ENCODE assay signal across 16 cellular contexts in genomic region chr5:107485184-107485583, GRCh38.
DNase-seq lines count a peak whose midpoint lies in the region; ATAC-seq and TF ChIP-seq lines count a peak whose summit lies in the region.
"Had no signal": no experiment of that assay in that cellular context is flagged by ENCODE, and none has a peak within 500 bp of the region (broad histone marks: within the 10 kb centered on the region; RNA-seq: fewer than 3 reads in every experiment).

No MANE protein-coding gene starts in this region.

- no peaks in the 10 kb centered on the region for H3K36me3 ChIP-seq in Caco-2 (ENCODE audit: control insufficient read depth, insufficient read depth, low read length)
- H3K36me3 ChIP-seq: BLaER1, cardiac muscle cell had no signal

- POLR2A ChIA-PET in Caco-2 (lab: Charles Lee) = no interaction called here
- POLR2A ChIA-PET in activated CD8-positive, alpha-beta T cell treated with anti-CD3 and anti-CD28 coated beads, Interleukin-2, amount 10 ng/mL, durations not matched to agents 7 days and 5 days (lab: Charles Lee) = no interaction called here

- H3K27me3 ChIP-seq in Caco-2 (replicated peaks; ENCODE audit: control insufficient read depth, insufficient read depth, low read length) = no peaks in the 10 kb centered on the region
- H3K27me3 ChIP-seq: BLaER1, cardiac muscle cell had no signal

- intact Hi-C loops in Caco-2 (cut with micrococcal nuclease; ENCODE audit: unreplicated experiment) = no loop called here

- no peaks in the 10 kb centered on the region for H3K4me1 ChIP-seq in Caco-2
- H3K4me1 ChIP-seq: BLaER1 had no signal

- DNase-seq in NAMALWA (ENCODE audit: low spot score) = peak; percentile 38
- no peak for DNase-seq in Caco-2
- DNase-seq in activated CD8-positive, alpha-beta T cell treated with anti-CD3 and anti-CD28 coated beads, Interleukin-2, amount 10 ng/mL, durations not matched to agents 7 days and 5 days = no peak
- DNase-seq in dedifferentiated amniotic fluid mesenchymal stem cell (ENCODE audit: extremely low spot score) = no peak
- DNase-seq in LoVo (ENCODE audit: low spot score) = no peak
- DNase-seq: activated CD4-positive, alpha-beta T cell treated with anti-CD3 and anti-CD28 coated beads, Interleukin-2, amount 50 U/mL, for 1 hour; erythroblast; mesenchymal stem cell; NCI-H2081 had no signal

- H3K9me3 ChIP-seq in Caco-2 = no peaks in the 10 kb centered on the region
- H3K9me3 ChIP-seq: BLaER1 had no signal

- no peak overlapping the region for H3K4me3 ChIP-seq in Caco-2 (ENCODE audit: low read depth, low read length)
- H3K4me3 ChIP-seq: BLaER1, cardiac muscle cell, K562 had no signal

- H3K4me3 Mint-ChIP-seq in Caco-2 (ENCODE audit: unreplicated experiment) = no peak overlapping the region
- H3K4me3 Mint-ChIP-seq in activated CD8-positive, alpha-beta T cell treated with anti-CD3 and anti-CD28 coated beads, Interleukin-2, amount 10 ng/mL, durations not matched to agents 7 days and 5 days = no peak overlapping the region
- H3K4me3 Mint-ChIP-seq: stimulated activated memory B cell treated with anti-CD40 and anti-IgM and Interleukin-4, amounts not matched to agents 10 μg/mL and 1 μg/mL and 100 μg/mL, for 72 hours had no signal

- ATAC-seq in GM18519 (IDR thresholded peaks at IDR 0.05; ENCODE audit: low FRiP score, unreplicated experiment) (peak; percentile 47), GM21447 (IDR thresholded peaks at IDR 0.05; ENCODE audit: unreplicated experiment) (peak; percentile 65), HG03025 (IDR thresholded peaks at IDR 0.05; ENCODE audit: low FRiP score, unreplicated experiment) (peak; percentile 64)
- ATAC-seq in activated CD8-positive, alpha-beta T cell treated with anti-CD3 and anti-CD28 coated beads, Interleukin-2, amount 10 ng/mL, durations not matched to agents 7 days and 5 days = no peak
- ATAC-seq: K562; stimulated activated memory B cell treated with anti-CD40 and anti-IgM and Interleukin-4, amounts not matched to agents 10 μg/mL and 1 μg/mL and 100 μg/mL, for 72 hours had no signal

- TF ChIP-seq CTCF in Caco-2 (IDR thresholded peaks at IDR 0.05; ENCODE audit: insufficient read depth in 1 of 2, low read depth in 1 of 2, low read length in 1 of 2, severe bottlenecking in 1 of 2, unreplicated experiment in 1 of 2) = no peak

- CTCF ChIA-PET in Caco-2 (lab: Charles Lee) = no interaction called here
- CTCF ChIA-PET in activated CD8-positive, alpha-beta T cell treated with anti-CD3 and anti-CD28 coated beads, Interleukin-2, amount 10 ng/mL, durations not matched to agents 7 days and 5 days (lab: Charles Lee) = no interaction called here

- no peaks in the 10 kb centered on the region for H3K36me3 Mint-ChIP-seq in Caco-2 (ENCODE audit: insufficient read depth, unreplicated experiment)
- H3K36me3 Mint-ChIP-seq in activated CD8-positive, alpha-beta T cell treated with anti-CD3 and anti-CD28 coated beads, Interleukin-2, amount 10 ng/mL, durations not matched to agents 7 days and 5 days (ENCODE audit: low read depth) = peaks cover 6% of the 10 kb centered on the region
- H3K36me3 Mint-ChIP-seq: stimulated activated memory B cell treated with anti-CD40 and anti-IgM and Interleukin-4, amounts not matched to agents 10 μg/mL and 1 μg/mL and 100 μg/mL, for 72 hours had no signal

- H3K27me3 Mint-ChIP-seq in Caco-2 (ENCODE audit: insufficient read depth, unreplicated experiment) = peaks cover 5% of the 10 kb centered on the region
- no peaks in the 10 kb centered on the region for H3K27me3 Mint-ChIP-seq in activated CD8-positive, alpha-beta T cell treated with anti-CD3 and anti-CD28 coated beads, Interleukin-2, amount 10 ng/mL, durations not matched to agents 7 days and 5 days (ENCODE audit: low read depth)
- H3K27me3 Mint-ChIP-seq: stimulated activated memory B cell treated with anti-CD40 and anti-IgM and Interleukin-4, amounts not matched to agents 10 μg/mL and 1 μg/mL and 100 μg/mL, for 72 hours had no signal

- no peaks in the 10 kb centered on the region for H3K9me3 Mint-ChIP-seq in Caco-2 (ENCODE audit: unreplicated experiment)
- H3K9me3 Mint-ChIP-seq in activated CD8-positive, alpha-beta T cell treated with anti-CD3 and anti-CD28 coated beads, Interleukin-2, amount 10 ng/mL, durations not matched to agents 7 days and 5 days (ENCODE audit: insufficient read depth) = peaks cover 11% of the 10 kb centered on the region
- H3K9me3 Mint-ChIP-seq: stimulated activated memory B cell treated with anti-CD40 and anti-IgM and Interleukin-4, amounts not matched to agents 10 μg/mL and 1 μg/mL and 100 μg/mL, for 72 hours had no signal

- no peak overlapping the region for H3K27ac Mint-ChIP-seq in Caco-2 (ENCODE audit: unreplicated experiment)
- H3K27ac Mint-ChIP-seq in activated CD8-positive, alpha-beta T cell treated with anti-CD3 and anti-CD28 coated beads, Interleukin-2, amount 10 ng/mL, durations not matched to agents 7 days and 5 days = no peak overlapping the region
- H3K27ac Mint-ChIP-seq: stimulated activated memory B cell treated with anti-CD40 and anti-IgM and Interleukin-4, amounts not matched to agents 10 μg/mL and 1 μg/mL and 100 μg/mL, for 72 hours had no signal

- BruUV-seq in Caco-2 (replicated peaks; lab: Mats Ljungman, UMichigan) = no TSS peak

- peaks cover 4% of the 10 kb centered on the region for H3K4me1 Mint-ChIP-seq in Caco-2 (ENCODE audit: low read depth, unreplicated experiment)
- peaks cover 15% of the 10 kb centered on the region for H3K4me1 Mint-ChIP-seq in activated CD8-positive, alpha-beta T cell treated with anti-CD3 and anti-CD28 coated beads, Interleukin-2, amount 10 ng/mL, durations not matched to agents 7 days and 5 days (ENCODE audit: low read depth)
- H3K4me1 Mint-ChIP-seq: stimulated activated memory B cell treated with anti-CD40 and anti-IgM and Interleukin-4, amounts not matched to agents 10 μg/mL and 1 μg/mL and 100 μg/mL, for 72 hours had no signal
